15 cellular contexts compared by ENCODE assay signal in the genomic region with DNA sequence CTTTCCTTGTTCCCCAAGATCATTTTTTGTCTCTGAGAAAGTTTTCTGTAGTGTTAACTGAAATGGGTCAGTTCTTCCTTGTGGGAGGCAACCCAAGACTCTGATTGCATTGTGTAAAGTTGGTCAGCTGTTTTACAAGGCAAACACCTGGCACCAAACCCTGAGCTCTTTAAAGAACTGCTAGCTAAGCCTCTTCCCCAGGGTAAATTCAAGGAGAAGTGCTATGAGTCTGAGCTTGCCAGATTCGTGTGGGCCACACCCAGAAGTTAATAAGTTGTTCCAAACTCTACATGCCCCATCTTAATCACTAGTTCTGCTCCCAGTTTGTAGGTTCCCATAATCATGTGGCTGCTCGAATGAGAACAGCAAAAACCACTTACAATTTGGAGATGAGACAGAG.
DNase-seq lines count a peak whose midpoint lies in the region; ATAC-seq and TF ChIP-seq lines count a peak whose summit lies in the region.
"Had no signal": no experiment of that assay in that cellular context is flagged by ENCODE, and none has a peak within 500 bp of the region (broad histone marks: within the 10 kb centered on the region; RNA-seq: fewer than 3 reads in every experiment).

No MANE protein-coding gene starts in this region.

- intact Hi-C loops in PC-3 (cut with micrococcal nuclease), result loop anchor here (2.0 kb wide), 2 partner anchors 22 to 120 kb away; no protein-coding TSS in a partner anchor
- intact Hi-C loops in right cardiac atrium (cut with DNase I), result no loop called here
- intact Hi-C loops in activated CD4-positive, alpha-beta T cell treated with anti-CD3 and anti-CD28 coated beads for 36 hours (cut with DNase I, micrococcal nuclease), result no loop called here

- no peak for TF ChIP-seq CTCF in PC-3 (conservative IDR thresholded peaks at IDR 0.05; ENCODE audit: low read depth, low read length)
- TF ChIP-seq CTCF in suprapubic skin (IDR thresholded peaks at IDR 0.05), result no peak
- TF ChIP-seq CTCF in GM20000 (IDR thresholded peaks at IDR 0.05; ENCODE audit: extremely low read depth, missing control alignments), result no peak

- in situ Hi-C loops in GM23248 (cut with MboI), result no loop called here

- ATAC-seq in PC-3, result peak; percentile 75
- peak; percentile 73 to 82 for ATAC-seq in right cardiac atrium
- ATAC-seq in HG02642 (IDR thresholded peaks at IDR 0.05; ENCODE audit: poor library complexity, unreplicated experiment), result no peak
- ATAC-seq in activated CD4-positive, alpha-beta T cell treated with anti-CD3 and anti-CD28 coated beads for 36 hours, result no peak
- ATAC-seq: stimulated activated effector memory CD8-positive, alpha-beta T cell treated with anti-CD3 and anti-CD28 coated beads, Interleukin-12 subunit alpha, Interleukin-12 subunit beta, amount 100 ng/mL, for 72 hours had no signal

- BruUV-seq in PC-3 (replicated peaks; lab: Mats Ljungman, UMichigan), result no TSS peak

- DNase-seq in GM23248, result peak; percentile 39
- peak; percentile 74 for DNase-seq in PC-3
- DNase-seq in right cardiac atrium, result peak in 2 of 3 donors; percentile 19 to 51
- peak in 1 of 2 donors; percentile 70 for DNase-seq in suprapubic skin (ENCODE audit: low spot score in 2 of 2)
- DNase-seq in GM20000 (ENCODE audit: low spot score), result no peak
- no peak for DNase-seq in activated CD4-positive, alpha-beta T cell treated with anti-CD3 and anti-CD28 coated beads for 36 hours
- no peak for DNase-seq in midbrain (lab: John Stamatoyannopoulos, UW)
- DNase-seq: activated CD4-positive, alpha-beta memory T cell treated with anti-CD3 and anti-CD28 coated beads, Interleukin-2, amount 10 ng/mL, durations not matched to agents 7 days and 5 days; activated naive CD4-positive, alpha-beta T cell treated with anti-CD3 and anti-CD28 coated beads, Interleukin-2, amount 50 U/mL, for 16 hours; Caco-2; GOT3; stimulated activated CD4-positive, alpha-beta T cell treated with anti-CD3 and anti-CD28 coated beads, Interleukin-2, amount 100 ng/mL, for 24 hours had no signal

- H2AFZ ChIP-seq in GM23248 (no peak overlapping the region), PC-3 (ENCODE audit: low read length) (no peak overlapping the region)

- H3K9ac ChIP-seq in GM23248 (no peak overlapping the region), PC-3 (ENCODE audit: low read length) (no peak overlapping the region)

- no peaks in the 10 kb centered on the region for H4K20me1 ChIP-seq in GM23248 (ENCODE audit: insufficient read depth)
- H4K20me1 ChIP-seq in PC-3 (ENCODE audit: low read length), result no peaks in the 10 kb centered on the region

- no peak overlapping the region for H3K27ac Mint-ChIP-seq in activated CD4-positive, alpha-beta T cell treated with anti-CD3 and anti-CD28 coated beads for 36 hours
- H3K27ac Mint-ChIP-seq: activated CD4-positive, alpha-beta memory T cell treated with anti-CD3 and anti-CD28 coated beads, Interleukin-2, amount 10 ng/mL, durations not matched to agents 7 days and 5 days; stimulated activated effector memory CD8-positive, alpha-beta T cell treated with anti-CD3 and anti-CD28 coated beads, Interleukin-12 subunit alpha, Interleukin-12 subunit beta, amount 100 ng/mL, for 72 hours; T-helper 1 cell treated with Interleukin-12 subunit alpha and Interleukin-12 subunit beta and Interleukin-4 antibody, amounts not matched to agents 30 μg/mL and 1 μg/mL, for 36 hours had no signal

- TF ChIP-seq POLR2A in suprapubic skin (IDR thresholded peaks at IDR 0.05), result no peak

- H3K27me3 ChIP-seq in GM23248 (replicated peaks; ENCODE audit: insufficient read depth) (no peaks in the 10 kb centered on the region), PC-3 (ENCODE audit: low read length) (no peaks in the 10 kb centered on the region), right cardiac atrium (ENCODE audit: control insufficient read depth, insufficient read depth) (no peaks in the 10 kb centered on the region), suprapubic skin (no peaks in the 10 kb centered on the region)

- no peaks in the 10 kb centered on the region for H3K9me2 ChIP-seq in GM23248 (ENCODE audit: insufficient read depth)
- H3K9me2 ChIP-seq in PC-3 (replicated peaks; ENCODE audit: low read length), result no peaks in the 10 kb centered on the region

- H3K4me3 Mint-ChIP-seq in activated CD4-positive, alpha-beta T cell treated with anti-CD3 and anti-CD28 coated beads for 36 hours, result no peak overlapping the region
- H3K4me3 Mint-ChIP-seq: activated CD4-positive, alpha-beta memory T cell treated with anti-CD3 and anti-CD28 coated beads, Interleukin-2, amount 10 ng/mL, durations not matched to agents 7 days and 5 days; stimulated activated effector memory CD8-positive, alpha-beta T cell treated with anti-CD3 and anti-CD28 coated beads, Interleukin-12 subunit alpha, Interleukin-12 subunit beta, amount 100 ng/mL, for 72 hours; T-helper 1 cell treated with Interleukin-12 subunit alpha and Interleukin-12 subunit beta and Interleukin-4 antibody, amounts not matched to agents 30 μg/mL and 1 μg/mL, for 36 hours had no signal

- H3K27ac ChIP-seq in GM23248 (no peak overlapping the region), PC-3 (ENCODE audit: low read length) (0 out of 2 replicates have a peak overlapping the region, but pooled peaks have one; percentile 37), right cardiac atrium (ENCODE audit: low read length) (no peak overlapping the region), suprapubic skin (peak overlapping the region; percentile 82)

- 9 to 15% methylated on average over 2 of the region's 2 CpGs for WGBS in GM23248 (ENCODE audit: low coverage in 1 of 2, low lambda C conversion rate in 2 of 2, missing lambda C conversion rate in 2 of 2), 2 experiments
- 36% methylated on average over 2 of the region's 2 CpGs for WGBS in right cardiac atrium
- WGBS in suprapubic skin, result 10% methylated on average over 2 of the region's 2 CpGs

- H3K4me1 Mint-ChIP-seq in activated CD4-positive, alpha-beta T cell treated with anti-CD3 and anti-CD28 coated beads for 36 hours, result peaks cover 5% of the 10 kb centered on the region
- H3K4me1 Mint-ChIP-seq: activated CD4-positive, alpha-beta memory T cell treated with anti-CD3 and anti-CD28 coated beads, Interleukin-2, amount 10 ng/mL, durations not matched to agents 7 days and 5 days; stimulated activated effector memory CD8-positive, alpha-beta T cell treated with anti-CD3 and anti-CD28 coated beads, Interleukin-12 subunit alpha, Interleukin-12 subunit beta, amount 100 ng/mL, for 72 hours had no signal

- POLR2A ChIA-PET in PC-3 (lab: Charles Lee; ENCODE audit: unreplicated experiment), result no interaction called here
- POLR2A ChIA-PET in activated CD4-positive, alpha-beta T cell treated with anti-CD3 and anti-CD28 coated beads for 36 hours (lab: Charles Lee), result no interaction called here

- H3K36me3 ChIP-seq in GM23248 (ENCODE audit: low read depth), result no peaks in the 10 kb centered on the region
- no peaks in the 10 kb centered on the region for H3K36me3 ChIP-seq in PC-3 (ENCODE audit: low read depth, low read length)
- H3K36me3 ChIP-seq in suprapubic skin, result no peaks in the 10 kb centered on the region

- H3K27me3 Mint-ChIP-seq in activated CD4-positive, alpha-beta T cell treated with anti-CD3 and anti-CD28 coated beads for 36 hours, result no peaks in the 10 kb centered on the region
- H3K27me3 Mint-ChIP-seq: activated CD4-positive, alpha-beta memory T cell treated with anti-CD3 and anti-CD28 coated beads, Interleukin-2, amount 10 ng/mL, durations not matched to agents 7 days and 5 days had no signal

- TF ChIP-seq EP300 in suprapubic skin (IDR thresholded peaks at IDR 0.05), result no peak

- H3K4me3 ChIP-seq in GM23248 (no peak overlapping the region), PC-3 (ENCODE audit: low read length) (no peak overlapping the region), right cardiac atrium (ENCODE audit: low read length) (no peak overlapping the region), suprapubic skin (no peak overlapping the region)

- H3K4me1 ChIP-seq in GM23248 (ENCODE audit: insufficient read depth), result 0 out of 2 replicates have a peak, but pooled peaks cover 8% of the 10 kb centered on the region
- peaks cover 27% of the 10 kb centered on the region for H3K4me1 ChIP-seq in PC-3 (ENCODE audit: insufficient read depth, low read length)
- H3K4me1 ChIP-seq in right cardiac atrium (ENCODE audit: control insufficient read depth, insufficient read depth, low read length), result peaks cover 2% of the 10 kb centered on the region
- H3K4me1 ChIP-seq in suprapubic skin, result peaks cover 28% of the 10 kb centered on the region

- no peaks in the 10 kb centered on the region for H3K9me3 Mint-ChIP-seq in activated CD4-positive, alpha-beta T cell treated with anti-CD3 and anti-CD28 coated beads for 36 hours (ENCODE audit: low read depth)
- H3K9me3 Mint-ChIP-seq: activated CD4-positive, alpha-beta memory T cell treated with anti-CD3 and anti-CD28 coated beads, Interleukin-2, amount 10 ng/mL, durations not matched to agents 7 days and 5 days; stimulated activated effector memory CD8-positive, alpha-beta T cell treated with anti-CD3 and anti-CD28 coated beads, Interleukin-12 subunit alpha, Interleukin-12 subunit beta, amount 100 ng/mL, for 72 hours; T-helper 1 cell treated with Interleukin-12 subunit alpha and Interleukin-12 subunit beta and Interleukin-4 antibody, amounts not matched to agents 30 μg/mL and 1 μg/mL, for 36 hours had no signal

- H3K9me3 ChIP-seq in GM23248 (ENCODE audit: low read depth) (no peaks in the 10 kb centered on the region), PC-3 (ENCODE audit: low read length) (no peaks in the 10 kb centered on the region), right cardiac atrium (ENCODE audit: control insufficient read depth, low read length) (no peaks in the 10 kb centered on the region), suprapubic skin (no peaks in the 10 kb centered on the region)

- CTCF ChIA-PET in PC-3 (lab: Charles Lee), result interaction anchor here (0.6 to 0.8 kb wide), 3 partner anchors 116 to 181 kb away, joined by 3 to 4 read pairs (median 4); no protein-coding TSS in a partner anchor
- CTCF ChIA-PET in activated CD4-positive, alpha-beta T cell treated with anti-CD3 and anti-CD28 coated beads for 36 hours (lab: Charles Lee), result interaction anchor here (0.8 to 1.8 kb wide), 2 partner anchors 322 to 549 kb away, joined by 3 to 6 read pairs; no protein-coding TSS in a partner anchor

- H3F3A ChIP-seq in GM23248 (ENCODE audit: insufficient read depth), result no peaks in the 10 kb centered on the region
- no peaks in the 10 kb centered on the region for H3F3A ChIP-seq in PC-3 (ENCODE audit: low read length, unreplicated experiment)

- H3K4me2 ChIP-seq in GM23248 (ENCODE audit: unreplicated experiment) (no peak overlapping the region), PC-3 (ENCODE audit: low read length) (no peak overlapping the region)

- H3K36me3 Mint-ChIP-seq in activated CD4-positive, alpha-beta T cell treated with anti-CD3 and anti-CD28 coated beads for 36 hours (ENCODE audit: low read depth), result no peaks in the 10 kb centered on the region
- H3K36me3 Mint-ChIP-seq: stimulated activated effector memory CD8-positive, alpha-beta T cell treated with anti-CD3 and anti-CD28 coated beads, Interleukin-12 subunit alpha, Interleukin-12 subunit beta, amount 100 ng/mL, for 72 hours had no signal

- H3K79me2 ChIP-seq in GM23248 (ENCODE audit: insufficient read depth) (no peaks in the 10 kb centered on the region), PC-3 (ENCODE audit: low read length) (no peaks in the 10 kb centered on the region)

Comparison
In these comparisons a context has a peak if more than half of its experiments do, and no peak if none do; other contexts are left out.
1. DNase-seq: peak in GM23248 (single experiment), PC-3 (single experiment) and right cardiac atrium (2 of 3); none in GM20000 (single experiment), activated CD4-positive, alpha-beta T cell treated with anti-CD3 and anti-CD28 coated beads for 36 hours (single experiment) and midbrain (single experiment).
2. H3K27ac ChIP-seq: peak in PC-3 (single experiment) and suprapubic skin (single experiment); none in GM23248 (single experiment) and right cardiac atrium (single experiment).
3. ATAC-seq: peak in PC-3 (single experiment) and right cardiac atrium (2 of 2); none in HG02642 (single experiment) and activated CD4-positive, alpha-beta T cell treated with anti-CD3 and anti-CD28 coated beads for 36 hours (single experiment).